ENCODE assay signal across 13 cellular contexts in genomic region chr17:61007980-61008379, GRCh38.
DNase-seq lines count a peak whose midpoint lies in the region; ATAC-seq, FAIRE-seq and TF ChIP-seq lines count a peak whose summit lies in the region.
"Had no signal": no experiment of that assay in that cellular context is flagged by ENCODE, and none has a peak within 500 bp of the region (broad histone marks: within the 10 kb centered on the region; RNA-seq: fewer than 3 reads in every experiment).

No MANE protein-coding gene starts in this region.

- H3K9me3 Mint-ChIP-seq in neural crest cell: no peaks in the 10 kb centered on the region
- H3K9me3 Mint-ChIP-seq in natural killer cell: no peaks in the 10 kb centered on the region

- H3K27ac Mint-ChIP-seq in neural crest cell (ENCODE audit: unreplicated experiment): peak overlapping the region; percentile 3
- no peak overlapping the region for H3K27ac Mint-ChIP-seq in natural killer cell

- H3K4me1 ChIP-seq in heart left ventricle: peaks cover 0 to 48% (median 21%) of the 10 kb centered on the region in 12 donors
- H3K4me1 ChIP-seq in pancreas: no peaks in the 10 kb centered on the region
- H3K4me1 ChIP-seq: body of pancreas had no signal

- FAIRE-seq in pancreas (lab: Jason Lieb, UNC): no peak
- FAIRE-seq: endothelial cell of umbilical vein had no signal

- no peaks in the 10 kb centered on the region for H3K27me3 Mint-ChIP-seq in neural crest cell (ENCODE audit: low read depth)
- no peaks in the 10 kb centered on the region for H3K27me3 Mint-ChIP-seq in natural killer cell (ENCODE audit: low read depth in 2 of 2)

- ATAC-seq in heart left ventricle (peak in 3 of 4 donors; percentile 65 to 80 (median 72)), left ventricle myocardium superior (peak; percentile 65), HG03354 (IDR thresholded peaks at IDR 0.05; ENCODE audit: poor library complexity, severe bottlenecking, unreplicated experiment) (no peak), pancreas (no peak), natural killer cell (no peak)
- ATAC-seq: body of pancreas had no signal

- H3K27me3 ChIP-seq in heart left ventricle (no peaks in the 10 kb centered on the region), pancreas (no peaks in the 10 kb centered on the region)

- H3K4me3 ChIP-seq in heart left ventricle: no peak overlapping the region
- H3K4me3 ChIP-seq in pancreas: no peak overlapping the region
- H3K4me3 ChIP-seq: body of pancreas had no signal

- no peak for TF ChIP-seq POLR2A in heart left ventricle (IDR thresholded peaks at IDR 0.05)

- intact Hi-C loops in heart left ventricle (cut with DNase I) (loop anchor here in 6 of 10 donors (5.0 to 10.0 kb wide), 9 partner anchors 44 to 394 kb away; no protein-coding TSS in a partner anchor), cardiac septum (cut with DNase I) (loop anchor here (10.0 kb wide), 2 partner anchors 127 to 247 kb away; no protein-coding TSS in a partner anchor), left ventricle myocardium superior (cut with micrococcal nuclease) (loop anchor here (10.0 kb wide), 1 partner anchor 377 kb away; no protein-coding TSS in a partner anchor), pancreas (cut with DNase I) (loop anchor here in 2 of 3 donors (5.0 to 10.0 kb wide), 2 partner anchors 384 to 387 kb away; partner anchors contain the start of gene TBX2 (in 1 of the 2)), natural killer cell (cut with micrococcal nuclease) (no loop called here)

- H3K27ac ChIP-seq in heart left ventricle (peak overlapping the region in 11 of 12 donors; percentile 9 to 49 (median 35)), pancreas (no peak overlapping the region)
- H3K27ac ChIP-seq: body of pancreas had no signal

- peak overlapping the region; percentile 2 for H3K4me3 Mint-ChIP-seq in neural crest cell
- H3K4me3 Mint-ChIP-seq in natural killer cell: no peak overlapping the region

- no peaks in the 10 kb centered on the region for H3K36me3 ChIP-seq in heart left ventricle
- no peaks in the 10 kb centered on the region for H3K36me3 ChIP-seq in pancreas

- 36 to 65% (median 44%) methylated on average over 3 of the region's 3 CpGs for WGBS in heart left ventricle, 4 donors
- 78 to 98% methylated on average over 3 of the region's 3 CpGs for WGBS in pancreas, 2 donors

- H3K9me3 ChIP-seq in heart left ventricle (no peaks in the 10 kb centered on the region), pancreas (no peaks in the 10 kb centered on the region)
- H3K9me3 ChIP-seq: body of pancreas had no signal

- DNase-seq in heart left ventricle (peak in 2 of 5 donors; percentile 16 to 39), cardiac septum (ENCODE audit: low spot score) (no peak), left ventricle myocardium superior (no peak), neural crest cell (ENCODE audit: low read depth, low spot score) (no peak), pancreas (no peak), NCI-H446 treated with DMSO at 0.1 percent for 48 hours (lab: John Stamatoyannopoulos, UW) (no peak), natural killer cell (no peak)
- DNase-seq: activated gamma-delta T cell, body of pancreas, HCEC 1CT, SIG-M5 had no signal

- H3K36me3 Mint-ChIP-seq in neural crest cell (ENCODE audit: low read depth) (peaks cover 2% of the 10 kb centered on the region), natural killer cell (no peaks in the 10 kb centered on the region)

- peaks cover 41% of the 10 kb centered on the region for H3K4me1 Mint-ChIP-seq in neural crest cell
- H3K4me1 Mint-ChIP-seq in natural killer cell: peaks cover 0 to 4% of the 10 kb centered on the region in 2 donors

- no peak for TF ChIP-seq CTCF in heart left ventricle (IDR thresholded peaks at IDR 0.05)
- TF ChIP-seq CTCF in neural crest cell (conservative IDR thresholded peaks at IDR 0.05): no peak
- no peak for TF ChIP-seq CTCF in pancreas (IDR thresholded peaks at IDR 0.05)
- TF ChIP-seq CTCF in natural killer cell (IDR thresholded peaks at IDR 0.05): no peak

Comparison
In these comparisons a context has a peak if more than half of its experiments do, and no peak if none do; other contexts are left out.
1. ATAC-seq: peak in heart left ventricle (3 of 4) and left ventricle myocardium superior (single experiment); none in HG03354 (single experiment), pancreas (0 of 4) and natural killer cell (0 of 3).
2. H3K27ac ChIP-seq: peak in heart left ventricle (11 of 12); none in pancreas (0 of 4).